Comparison of ENCODE assay signal across 1 cellular context in the genomic region with DNA sequence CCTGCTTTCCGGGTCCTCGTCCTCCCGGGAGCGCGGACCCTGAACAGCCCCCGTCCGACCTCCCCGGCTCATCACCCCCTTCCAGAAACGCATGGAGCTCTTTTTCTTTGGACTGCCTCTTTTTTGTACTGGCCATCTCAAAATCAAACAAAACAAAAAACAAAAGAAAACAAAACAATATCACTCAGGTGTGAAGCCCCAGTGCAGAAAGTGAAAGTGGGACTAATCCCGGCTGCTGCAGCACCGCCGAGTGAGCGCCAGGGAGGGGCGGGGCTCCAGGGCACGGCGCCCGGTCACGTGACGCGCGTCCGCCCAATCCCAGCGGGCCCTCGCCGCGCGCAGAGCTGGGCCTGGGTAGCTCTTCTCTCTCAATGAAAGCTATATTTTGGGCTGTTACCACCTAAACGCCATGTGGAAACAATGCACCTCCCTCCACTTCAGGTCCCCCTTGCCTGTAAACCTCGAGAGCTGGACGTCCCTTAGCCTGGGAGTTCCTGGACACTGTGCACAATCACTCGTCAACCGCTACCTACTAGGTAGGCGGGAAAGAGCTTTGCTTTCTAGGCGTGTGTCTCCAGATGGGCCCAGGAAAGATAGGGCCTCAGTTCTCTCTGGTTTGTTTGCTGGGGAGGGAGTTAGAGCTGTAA.
A peak's percentile ranks its signal among the peaks of the same experiment; 100 is the strongest.
TF ChIP-seq lines count a peak whose summit lies in the region.

No MANE protein-coding gene starts in this region.

TF ChIP-seq in GM23338, 12 proteins besides CTCF, POLR2A, EP300 and RAD21 (continued from another document):
- TF ChIP-seq, protein P1, sequence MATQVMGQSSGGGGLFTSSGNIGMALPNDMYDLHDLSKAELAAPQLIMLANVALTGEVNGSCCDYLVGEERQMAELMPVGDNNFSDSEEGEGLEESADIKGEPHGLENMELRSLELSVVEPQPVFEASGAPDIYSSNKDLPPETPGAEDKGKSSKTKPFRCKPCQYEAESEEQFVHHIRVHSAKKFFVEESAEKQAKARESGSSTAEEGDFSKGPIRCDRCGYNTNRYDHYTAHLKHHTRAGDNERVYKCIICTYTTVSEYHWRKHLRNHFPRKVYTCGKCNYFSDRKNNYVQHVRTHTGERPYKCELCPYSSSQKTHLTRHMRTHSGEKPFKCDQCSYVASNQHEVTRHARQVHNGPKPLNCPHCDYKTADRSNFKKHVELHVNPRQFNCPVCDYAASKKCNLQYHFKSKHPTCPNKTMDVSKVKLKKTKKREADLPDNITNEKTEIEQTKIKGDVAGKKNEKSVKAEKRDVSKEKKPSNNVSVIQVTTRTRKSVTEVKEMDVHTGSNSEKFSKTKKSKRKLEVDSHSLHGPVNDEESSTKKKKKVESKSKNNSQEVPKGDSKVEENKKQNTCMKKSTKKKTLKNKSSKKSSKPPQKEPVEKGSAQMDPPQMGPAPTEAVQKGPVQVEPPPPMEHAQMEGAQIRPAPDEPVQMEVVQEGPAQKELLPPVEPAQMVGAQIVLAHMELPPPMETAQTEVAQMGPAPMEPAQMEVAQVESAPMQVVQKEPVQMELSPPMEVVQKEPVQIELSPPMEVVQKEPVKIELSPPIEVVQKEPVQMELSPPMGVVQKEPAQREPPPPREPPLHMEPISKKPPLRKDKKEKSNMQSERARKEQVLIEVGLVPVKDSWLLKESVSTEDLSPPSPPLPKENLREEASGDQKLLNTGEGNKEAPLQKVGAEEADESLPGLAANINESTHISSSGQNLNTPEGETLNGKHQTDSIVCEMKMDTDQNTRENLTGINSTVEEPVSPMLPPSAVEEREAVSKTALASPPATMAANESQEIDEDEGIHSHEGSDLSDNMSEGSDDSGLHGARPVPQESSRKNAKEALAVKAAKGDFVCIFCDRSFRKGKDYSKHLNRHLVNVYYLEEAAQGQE (IDR thresholded peaks at IDR 0.05; ENCODE audit: unreplicated experiment): no peak
- no peak for TF ChIP-seq ZNF331 (CRISPR knock-in tag; IDR thresholded peaks at IDR 0.05; ENCODE audit: low read depth)
- TF ChIP-seq EZH2 (IDR thresholded peaks at IDR 0.05; ENCODE audit: low read depth, unreplicated experiment): peak; percentile 65
TF ChIP-seq in GM23338: peak in this region for 1.
